ENCODE assay signal across 12 cellular contexts in genomic region chr20:50434653-50435396, GRCh38.
DNase-seq lines count a peak whose midpoint lies in the region; ATAC-seq and TF ChIP-seq lines count a peak whose summit lies in the region.
"Had no signal": no experiment of that assay in that cellular context is flagged by ENCODE, and none has a peak within 500 bp of the region (broad histone marks: within the 10 kb centered on the region; RNA-seq: fewer than 3 reads in every experiment).

No MANE protein-coding gene starts in this region.

- TF ChIP-seq CTCF in mammary epithelial cell (conservative IDR thresholded peaks at IDR 0.05 in 1 of 2, IDR thresholded peaks at IDR 0.05 in 1 of 2; ENCODE audit: extremely low read depth in 1 of 2, insufficient read depth in 1 of 2, low read depth in 1 of 2, low read length in 2 of 2) (no peak), neutrophil (IDR thresholded peaks at IDR 0.05) (no peak)

- CTCF ChIA-PET in mammary epithelial cell (lab: Charles Lee; ENCODE audit: low non-redundant PET), result no interaction called here

- no peak overlapping the region for H3K4me2 ChIP-seq in mammary epithelial cell (ENCODE audit: insufficient read depth, low read depth, low read length)

- H3K27ac ChIP-seq in mammary epithelial cell (ENCODE audit: insufficient read depth, low read depth, low read length), result peak overlapping the region; percentile 49
- H3K27ac ChIP-seq in neutrophil, result peak overlapping the region; percentile 75

- H3K36me3 ChIP-seq in mammary epithelial cell (ENCODE audit: insufficient read depth, low read length) (no peaks in the 10 kb centered on the region), neutrophil (no peaks in the 10 kb centered on the region)

- in situ Hi-C loops in mammary epithelial cell (cut with MboI; ENCODE audit: low sequenced_read_pairs in 2 of 2), result no loop called here

- ATAC-seq in GM21737 (IDR thresholded peaks at IDR 0.05; ENCODE audit: unreplicated experiment), result no peak
- ATAC-seq: natural killer cell had no signal

- H3K79me2 ChIP-seq in mammary epithelial cell (ENCODE audit: insufficient read depth, low read length), result peaks cover under 1% of the 10 kb centered on the region

- no peak overlapping the region for H2AFZ ChIP-seq in mammary epithelial cell (ENCODE audit: low read depth, low read length)

- no peaks in the 10 kb centered on the region for H3K27me3 ChIP-seq in mammary epithelial cell (ENCODE audit: insufficient read depth, low read length)
- H3K27me3 ChIP-seq in neutrophil, result no peaks in the 10 kb centered on the region

- H3K9me3 ChIP-seq in mammary epithelial cell (replicated peaks; ENCODE audit: insufficient read depth, low read length) (no peaks in the 10 kb centered on the region), neutrophil (no peaks in the 10 kb centered on the region)

- H3K4me3 ChIP-seq in mammary epithelial cell (replicated peaks in 1 of 3; ENCODE audit: insufficient read depth in 1 of 3, low read depth in 2 of 3, low read length in 3 of 3) (no peak overlapping the region), neutrophil (ENCODE audit: low read depth in 1 of 2, low read length in 1 of 2) (peak overlapping the region in 1 of 2 experiments; percentile 8)

- 39% methylated on average over 5 of the region's 6 CpGs for WGBS in mammary epithelial cell (ENCODE audit: low coverage, missing lambda C conversion rate)

- no peaks in the 10 kb centered on the region for H4K20me1 ChIP-seq in mammary epithelial cell (ENCODE audit: insufficient read depth, low read length)

- peak; percentile 77 for DNase-seq in EL
- DNase-seq in NCI-H226, result peak; percentile 90
- DNase-seq in mammary epithelial cell, result peak; percentile 93
- DNase-seq in activated CD8-positive, alpha-beta memory T cell treated with anti-CD3 and anti-CD28 coated beads, Interleukin-2, amount 50 U/mL, for 4 hours, result no peak
- no peak for DNase-seq in activated CD4-positive, alpha-beta T cell treated with anti-CD3 and anti-CD28 coated beads, Interleukin-2, amount 50 U/mL, for 48 hours
- no peak for DNase-seq in activated naive CD4-positive, alpha-beta T cell treated with Interleukin-2 at 50 U/mL for 16 hours
- DNase-seq: activated CD4-positive, alpha-beta T cell treated with anti-CD3 and anti-CD28 coated beads for 48 hours; activated naive CD4-positive, alpha-beta T cell treated with anti-CD3 and anti-CD28 coated beads, Interleukin-2, amount 10 ng/mL, durations not matched to agents 7 days and 5 days; natural killer cell; stimulated activated CD4-positive, alpha-beta T cell treated with anti-CD3 and anti-CD28 coated beads, Interleukin-12 subunit alpha, Interleukin-12 subunit beta, amount 100 ng/mL, for 4 hours had no signal

- intact Hi-C loops in mammary epithelial cell (cut with micrococcal nuclease), result loop anchor here (5.0 kb wide), 2 partner anchors 113 to 153 kb away; no protein-coding TSS in a partner anchor

- peaks cover 38% of the 10 kb centered on the region for H3K4me1 ChIP-seq in mammary epithelial cell (ENCODE audit: insufficient read depth, low read length)
- peaks cover 21 to 24% of the 10 kb centered on the region in 2 experiments for H3K4me1 ChIP-seq in neutrophil (ENCODE audit: control insufficient read depth in 1 of 2, insufficient read depth in 1 of 2, low read depth in 1 of 2, low read length in 1 of 2)

- H3K9ac ChIP-seq in mammary epithelial cell (ENCODE audit: insufficient read depth, low read length), result no peak overlapping the region

- BruUV-seq in mammary epithelial cell (replicated peaks; lab: Mats Ljungman, UMichigan), result no TSS peak

- dilution Hi-C loops in mammary epithelial cell (cut with HindIII; ENCODE audit: low sequenced_read_pairs), result no loop called here

Comparison
In these comparisons a context has a peak if more than half of its experiments do, and no peak if none do; other contexts are left out.
1. DNase-seq: peak in EL (single experiment), NCI-H226 (single experiment) and mammary epithelial cell (single experiment); none in activated CD8-positive, alpha-beta memory T cell treated with anti-CD3 and anti-CD28 coated beads, Interleukin-2, amount 50 U/mL, for 4 hours (single experiment), activated CD4-positive, alpha-beta T cell treated with anti-CD3 and anti-CD28 coated beads, Interleukin-2, amount 50 U/mL, for 48 hours (0 of 2) and activated naive CD4-positive, alpha-beta T cell treated with Interleukin-2 at 50 U/mL for 16 hours (single experiment).